ENCODE assay signal across 8 cellular contexts in the genomic region with DNA sequence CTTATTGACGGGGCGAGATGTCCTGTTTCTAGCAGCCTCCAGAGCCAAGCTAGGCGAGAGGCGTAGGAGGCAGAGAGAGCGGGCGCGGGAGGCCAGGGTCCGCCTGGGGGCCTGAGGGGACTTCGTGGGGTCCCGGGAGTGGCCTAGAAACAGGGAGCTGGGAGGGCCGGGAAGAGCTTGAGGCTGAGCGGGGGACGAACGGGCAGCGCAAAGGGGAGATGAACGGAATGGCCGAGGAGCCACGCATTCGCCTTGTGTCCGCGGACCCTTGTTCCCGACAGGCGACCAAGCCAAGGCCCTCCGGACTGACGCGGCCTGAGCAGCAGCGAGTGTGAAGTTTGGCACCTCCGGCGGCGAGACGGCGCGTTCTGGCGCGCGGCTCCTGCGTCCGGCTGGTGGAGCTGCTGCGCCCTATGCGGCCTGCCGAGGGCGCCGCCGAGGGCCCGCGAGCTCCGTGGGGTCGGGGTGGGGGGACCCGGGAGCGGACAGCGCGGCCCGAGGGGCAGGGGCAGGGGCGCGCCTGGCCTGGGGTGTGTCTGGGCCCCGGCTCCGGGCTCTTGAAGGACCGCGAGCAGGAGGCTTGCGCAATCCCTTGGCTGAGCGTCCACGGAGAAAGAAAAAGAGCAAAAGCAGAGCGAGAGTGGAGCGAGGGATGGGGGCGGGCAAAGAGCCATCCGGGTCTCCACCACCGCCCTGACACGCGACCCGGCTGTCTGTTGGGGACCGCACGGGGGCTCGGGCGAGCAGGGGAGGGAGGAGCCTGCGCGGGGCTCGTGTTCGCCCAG. TPM values are rescaled to one million over a fixed set of nuclear protein-coding genes. Genes with fewer than 3 reads are reported as not detected.
DNase-seq lines count a peak whose midpoint lies in the region; ATAC-seq lines count a peak whose summit lies in the region.

No MANE protein-coding gene starts in this region.

- intact Hi-C loops in left cardiac atrium (cut with DNase I): loop anchor here in 1 of 2 donors (5.0 kb wide), 1 partner anchor 43 kb away; a partner anchor contains a TSS

- peak overlapping the region; percentile 45; the same call in 1 of the 2 replicates for H3K9ac ChIP-seq in BLaER1
- no peak overlapping the region for H3K9ac ChIP-seq in HUES6 (ENCODE audit: low read length)

- no peaks in the 10 kb centered on the region for H3K9me3 Mint-ChIP-seq in activated naive CD4-positive, alpha-beta T cell treated with anti-CD3 and anti-CD28 coated beads, Interleukin-2, amount 10 ng/mL, durations not matched to agents 7 days and 5 days

- H4K20me1 ChIP-seq in BLaER1: peaks cover 86% of the 10 kb centered on the region

- H3K36me3 Mint-ChIP-seq in activated naive CD4-positive, alpha-beta T cell treated with anti-CD3 and anti-CD28 coated beads, Interleukin-2, amount 10 ng/mL, durations not matched to agents 7 days and 5 days: peaks cover 17% of the 10 kb centered on the region

- peaks cover 54% of the 10 kb centered on the region for H3K4me1 Mint-ChIP-seq in activated naive CD4-positive, alpha-beta T cell treated with anti-CD3 and anti-CD28 coated beads, Interleukin-2, amount 10 ng/mL, durations not matched to agents 7 days and 5 days

- ATAC-seq in left cardiac atrium (peak in 1 of 2 donors; percentile 1), HG03521 (IDR thresholded peaks at IDR 0.05; ENCODE audit: unreplicated experiment) (no peak)

- H3K27me3 ChIP-seq in BLaER1 (peaks cover 59% of the 10 kb centered on the region), HUES6 (ENCODE audit: control insufficient read depth, insufficient read depth, low read length) (peaks cover 90% of the 10 kb centered on the region)

- H3K4me1 ChIP-seq in BLaER1 (peaks cover 68% of the 10 kb centered on the region), HUES6 (ENCODE audit: control insufficient read depth, insufficient read depth, low read length) (peaks cover 47% of the 10 kb centered on the region)

- H3K4me3 ChIP-seq in BLaER1: peak overlapping the region; percentile 86
- peak overlapping the region; percentile 55 for H3K4me3 ChIP-seq in HUES6 (ENCODE audit: low read depth, low read length)
- peak overlapping the region; percentile 45 for H3K4me3 ChIP-seq in skeletal muscle cell (ENCODE audit: low read depth, low read length)

- peak; percentile 48 for DNase-seq in activated naive CD4-positive, alpha-beta T cell treated with anti-CD3 and anti-CD28 coated beads, Interleukin-2, amount 10 ng/mL, durations not matched to agents 7 days and 5 days
- DNase-seq in left cardiac atrium: peak; percentile 81
- DNase-seq in skeletal muscle cell (ENCODE audit: low read depth): no peak
- DNase-seq in cortex of kidney (lab: John Stamatoyannopoulos, UW): no peak
- no peak for DNase-seq in NCI-H1048 (lab: John Stamatoyannopoulos, UW)

- H3K4me3 Mint-ChIP-seq in activated naive CD4-positive, alpha-beta T cell treated with anti-CD3 and anti-CD28 coated beads, Interleukin-2, amount 10 ng/mL, durations not matched to agents 7 days and 5 days: peak overlapping the region; percentile 99

- CTCF ChIA-PET in activated naive CD4-positive, alpha-beta T cell treated with anti-CD3 and anti-CD28 coated beads, Interleukin-2, amount 10 ng/mL, durations not matched to agents 7 days and 5 days (lab: Charles Lee): interaction anchor here (0.7 to 4.5 kb wide), 9 partner anchors 15 to 154 kb away, joined by 3 to 27 read pairs (median 5); no protein-coding TSS in a partner anchor

- peak overlapping the region; percentile 90 for H3K4me2 ChIP-seq in BLaER1

- peak overlapping the region; percentile 98 for H3K27ac Mint-ChIP-seq in activated naive CD4-positive, alpha-beta T cell treated with anti-CD3 and anti-CD28 coated beads, Interleukin-2, amount 10 ng/mL, durations not matched to agents 7 days and 5 days

- no peak overlapping the region for H3K27ac ChIP-seq in BLaER1
- H3K27ac ChIP-seq in HUES6 (ENCODE audit: low read depth, low read length): no peak overlapping the region

- H3K9me3 ChIP-seq in BLaER1: no peaks in the 10 kb centered on the region
- H3K9me3 ChIP-seq in HUES6 (ENCODE audit: control insufficient read depth, insufficient read depth, low read depth, low read length): 0 out of 2 replicates have a peak, but pooled peaks cover 3% of the 10 kb centered on the region

- peaks cover 64% of the 10 kb centered on the region for H3K27me3 Mint-ChIP-seq in activated naive CD4-positive, alpha-beta T cell treated with anti-CD3 and anti-CD28 coated beads, Interleukin-2, amount 10 ng/mL, durations not matched to agents 7 days and 5 days

- H3K36me3 ChIP-seq in BLaER1: peaks cover 7% of the 10 kb centered on the region
- no peaks in the 10 kb centered on the region for H3K36me3 ChIP-seq in HUES6 (ENCODE audit: control insufficient read depth, insufficient read depth, low read length)

RNA-seq across cellular contexts. Expression of a gene that starts 1.2 kb away (rescaled TPM):
- total RNA-seq in left cardiac atrium: 10 to 100 TPM; 17.9 to 24.2 TPM

RNA-seq across cellular contexts. Expression of a gene that starts 43.5 kb away (rescaled TPM):
- 1 to 10 TPM; 4.1 to 5.9 TPM for total RNA-seq in left cardiac atrium

Comparison
In these comparisons a context has a peak if more than half of its experiments do, and no peak if none do; other contexts are left out.
1. DNase-seq: peak in activated naive CD4-positive, alpha-beta T cell treated with anti-CD3 and anti-CD28 coated beads, Interleukin-2, amount 10 ng/mL, durations not matched to agents 7 days and 5 days (single experiment) and left cardiac atrium (single experiment); none in skeletal muscle cell (single experiment), cortex of kidney (single experiment) and NCI-H1048 (single experiment).
2. Peak in every context shown above with its lines, with median percentiles within 50 percentile points of each other: H3K4me3 ChIP-seq.